ENCODE assay signal across 16 cellular contexts in the genomic region with DNA sequence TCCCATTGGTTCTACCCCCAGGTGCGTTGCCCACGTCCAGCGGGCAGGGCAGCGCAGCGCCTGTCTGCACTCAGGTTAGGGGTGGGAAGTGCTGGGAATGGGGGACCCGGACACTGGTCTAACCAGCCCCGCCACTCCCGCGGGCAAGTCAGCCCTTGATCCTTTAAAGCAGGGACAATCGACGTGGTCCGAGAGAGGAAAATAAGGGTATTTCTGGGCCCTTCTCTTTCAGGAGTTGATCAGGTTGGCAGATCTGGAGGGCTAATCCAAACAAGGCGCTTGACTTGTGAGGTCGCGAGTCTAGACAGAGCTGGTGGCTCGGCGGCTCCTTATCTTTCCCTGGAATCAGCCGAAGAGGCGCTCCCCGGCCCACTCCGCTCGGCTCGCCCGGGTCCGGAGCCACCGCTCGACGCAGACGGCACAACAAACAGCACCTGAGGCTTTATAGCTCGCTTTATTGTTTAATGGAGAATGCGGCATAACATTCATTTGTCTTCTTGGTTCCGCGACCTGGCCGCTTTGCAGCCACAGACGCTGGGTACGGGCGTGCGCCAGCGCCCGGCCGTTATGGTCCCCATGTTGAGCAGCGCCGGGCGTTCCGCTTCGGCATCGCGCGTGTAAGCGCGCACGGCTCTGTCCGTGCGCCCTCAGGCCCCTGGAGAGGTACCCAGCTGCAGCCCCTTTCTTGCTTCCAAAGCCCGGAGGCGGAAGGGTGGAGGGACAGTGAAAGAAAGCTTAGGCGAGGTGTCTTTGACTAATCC. TPM values are rescaled to one million over a fixed set of nuclear protein-coding genes. Genes with fewer than 3 reads are reported as not detected.
A peak's percentile ranks its signal among the peaks of the same experiment; 100 is the strongest.
DNase-seq lines count a peak whose midpoint lies in the region; ATAC-seq and TF ChIP-seq lines count a peak whose summit lies in the region.
"Had no signal": no experiment of that assay in that cellular context is flagged by ENCODE, and none has a peak within 500 bp of the region (broad histone marks: within the 10 kb centered on the region; RNA-seq: fewer than 3 reads in every experiment).

No MANE protein-coding gene starts in this region.

- no peaks in the 10 kb centered on the region for H3F3A ChIP-seq in neural cell (ENCODE audit: insufficient read depth, low read length, poor library complexity, severe bottlenecking)

- TF ChIP-seq EP300 in neural cell (conservative IDR thresholded peaks at IDR 0.05; ENCODE audit: poor library complexity, severe bottlenecking), result no peak

- H3K9me2 ChIP-seq in Karpas-422 (replicated peaks; ENCODE audit: insufficient read depth, low read length) (no peaks in the 10 kb centered on the region), neural cell (ENCODE audit: insufficient read depth, low read length) (no peaks in the 10 kb centered on the region)

- H3K4me3 ChIP-seq in Karpas-422 (ENCODE audit: low read length) (no peak overlapping the region), neural cell (ENCODE audit: low read length) (peak overlapping the region; percentile 57)

- no peaks in the 10 kb centered on the region for H3K9me3 ChIP-seq in Karpas-422 (ENCODE audit: low read length)
- H3K9me3 ChIP-seq in neural cell (ENCODE audit: low read length), result no peaks in the 10 kb centered on the region
- H3K9me3 ChIP-seq: testis had no signal

- H3K9ac ChIP-seq in Karpas-422 (ENCODE audit: low read length) (no peak overlapping the region), neural cell (ENCODE audit: low read length) (no peak overlapping the region)

- no peaks in the 10 kb centered on the region for H3K79me2 ChIP-seq in Karpas-422 (ENCODE audit: low read length)
- peaks cover 25% of the 10 kb centered on the region for H3K79me2 ChIP-seq in neural cell (replicated peaks; ENCODE audit: insufficient read depth, low read length)

- peak; percentile 21 for DNase-seq in COLO668 (lab: John Stamatoyannopoulos, UW; ENCODE audit: unreplicated experiment)
- peak; percentile 7 for DNase-seq in Karpas-422
- no peak for DNase-seq in foreskin keratinocyte
- no peak for DNase-seq in stimulated activated CD4-positive, alpha-beta T cell treated with anti-CD3 and anti-CD28 coated beads, Interleukin-15, amount 100 ng/mL, for 24 hours
- DNase-seq in occipital lobe (lab: John Stamatoyannopoulos, UW), result no peak
- DNase-seq in GOT3 (lab: John Stamatoyannopoulos, UW), result no peak
- DNase-seq: activated CD8-positive, alpha-beta T cell treated with anti-CD3 and anti-CD28 coated beads, Interleukin-2, amount 10 ng/mL, durations not matched to agents 7 days and 5 days; activated effector memory CD4-positive, alpha-beta T cell treated with anti-CD3 and anti-CD28 coated beads, Interleukin-2, amount 50 U/mL, for 16 hours; DMS 273 treated with DMSO at 0.1 percent for 48 hours; naive thymus-derived CD8-positive, alpha-beta T cell; NCI-H1048; NCI-H345; small intestine; testis had no signal

- H4K20me1 ChIP-seq in Karpas-422 (ENCODE audit: insufficient read depth, low read depth, low read length) (no peaks in the 10 kb centered on the region), neural cell (ENCODE audit: insufficient read depth) (no peaks in the 10 kb centered on the region)

- H2AFZ ChIP-seq in Karpas-422 (ENCODE audit: low read length), result no peak overlapping the region
- no peak overlapping the region for H2AFZ ChIP-seq in neural cell (ENCODE audit: low read depth, low read length)

- H3K4me1 ChIP-seq in Karpas-422 (ENCODE audit: low read length), result no peaks in the 10 kb centered on the region
- H3K4me1 ChIP-seq in foreskin keratinocyte, result peaks cover 15% of the 10 kb centered on the region
- H3K4me1 ChIP-seq: testis had no signal

- no peaks in the 10 kb centered on the region for H3K27me3 ChIP-seq in Karpas-422 (ENCODE audit: low read length)
- no peaks in the 10 kb centered on the region for H3K27me3 ChIP-seq in foreskin keratinocyte
- peaks cover 71% of the 10 kb centered on the region for H3K27me3 ChIP-seq in neural cell (ENCODE audit: insufficient read depth, low read depth, low read length)
- H3K27me3 ChIP-seq: testis had no signal

- TF ChIP-seq RAD21 in neural cell (conservative IDR thresholded peaks at IDR 0.05), result no peak

- peak; percentile 68 for ATAC-seq in foreskin keratinocyte
- ATAC-seq in GM21529 (IDR thresholded peaks at IDR 0.05; ENCODE audit: unreplicated experiment), result no peak
- ATAC-seq: activated CD8-positive, alpha-beta T cell treated with anti-CD3 and anti-CD28 coated beads, Interleukin-2, amount 10 ng/mL, durations not matched to agents 7 days and 5 days; naive thymus-derived CD8-positive, alpha-beta T cell had no signal

- TF ChIP-seq CTCF in foreskin keratinocyte (conservative IDR thresholded peaks at IDR 0.05) (no peak), neural cell (IDR thresholded peaks at IDR 0.05; ENCODE audit: poor library complexity, severe bottlenecking) (no peak)

- H3K27ac ChIP-seq in Karpas-422 (ENCODE audit: low read length) (no peak overlapping the region), foreskin keratinocyte (no peak overlapping the region), neural cell (ENCODE audit: low read length) (no peak overlapping the region)
- H3K27ac ChIP-seq: testis had no signal

- H3K4me2 ChIP-seq in Karpas-422 (ENCODE audit: low read depth, low read length, poor library complexity, severe bottlenecking) (no peak overlapping the region), neural cell (ENCODE audit: low read length) (no peak overlapping the region)

- no peaks in the 10 kb centered on the region for H3K36me3 ChIP-seq in Karpas-422 (ENCODE audit: insufficient read depth, low read length)
- no peaks in the 10 kb centered on the region for H3K36me3 ChIP-seq in neural cell (ENCODE audit: insufficient read depth, low read length)

TF ChIP-seq in neural cell, 6 proteins besides CTCF, POLR2A, EP300 and RAD21:
- TF ChIP-seq POLR2AphosphoS5 (IDR thresholded peaks at IDR 0.05) (peak; percentile 3), SMC3 (conservative IDR thresholded peaks at IDR 0.05; ENCODE audit: poor library complexity) (no peak)

RNA-seq across cellular contexts. Expression of gene ISL1, which starts 15.8 kb away (rescaled TPM):
- total RNA-seq in Karpas-422 (2014; rRNA removed; shearing (Covaris generic); ENCODE audit: low replicate concordance), result not detected in 2 replicates
- total RNA-seq in foreskin keratinocyte (5.5 and 8.6 TPM in 2 replicates), occipital lobe (not detected)
- polyA plus RNA-seq in foreskin keratinocyte (2.6 and 4.7 TPM in 2 replicates), neural cell (27.6 and 33.6 TPM in 2 replicates)
- polyA minus RNA-seq in neural cell, result 47.5 and 49.4 TPM in 2 replicates
- total RNA-seq: activated CD8-positive, alpha-beta T cell treated with anti-CD3 and anti-CD28 coated beads, Interleukin-2, amount 10 ng/mL, durations not matched to agents 7 days and 5 days; naive thymus-derived CD8-positive, alpha-beta T cell had no signal
- polyA plus RNA-seq: naive thymus-derived CD8-positive, alpha-beta T cell had no signal

Comparison
In these comparisons a context has a peak if more than half of its experiments do, and no peak if none do; other contexts are left out.
1. DNase-seq: peak in COLO668 (single experiment) and Karpas-422 (single experiment); none in foreskin keratinocyte (0 of 2), stimulated activated CD4-positive, alpha-beta T cell treated with anti-CD3 and anti-CD28 coated beads, Interleukin-15, amount 100 ng/mL, for 24 hours (single experiment), occipital lobe (single experiment) and GOT3 (single experiment).